Comparison of ENCODE assay signal across 1 cellular context in the genomic region with DNA sequence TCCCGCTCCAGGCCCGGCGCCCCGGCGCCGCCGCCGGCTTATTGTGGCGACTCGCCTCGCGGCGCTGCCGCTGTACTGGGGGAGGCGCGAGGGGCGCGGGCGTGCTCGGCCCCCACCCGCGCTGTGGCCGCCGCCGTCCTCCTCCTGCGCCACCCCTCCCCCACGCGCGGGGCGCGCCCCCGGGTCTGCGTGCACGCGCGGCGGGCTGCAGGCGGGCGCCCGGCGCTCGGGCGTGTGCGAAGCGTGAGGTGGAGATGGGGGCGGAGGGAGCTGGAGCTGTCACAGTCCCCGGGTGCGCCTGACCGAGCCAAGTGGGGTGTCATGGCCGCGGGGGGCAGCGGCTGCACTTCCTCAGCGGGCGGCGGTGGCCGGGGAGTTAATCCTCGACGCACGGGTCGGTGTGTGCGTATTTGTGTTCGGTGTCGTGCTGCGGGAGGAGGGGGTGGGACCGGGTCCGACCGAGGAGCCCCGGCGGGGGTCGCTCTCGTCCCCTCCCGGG.
TF ChIP-seq lines count a peak whose summit lies in the region.

No MANE protein-coding gene starts in this region.

TF ChIP-seq in HepG2, 621 proteins besides CTCF, POLR2A, EP300 and RAD21 (continued from another document and continues in another):
- TF ChIP-seq HOXA5 (CRISPR knock-in tag; IDR thresholded peaks at IDR 0.05) (peak; percentile 45; the same call in 1 of the 2 replicates), ZNF234 (CRISPR knock-in tag; conservative IDR thresholded peaks at IDR 0.05) (0 out of 2 replicates have a peak, but pooled peaks have one; percentile 54), CENPT (CRISPR knock-in tag; IDR thresholded peaks at IDR 0.05; ENCODE audit: low read depth) (no peak), IRX3 (CRISPR knock-in tag; IDR thresholded peaks at IDR 0.05; ENCODE audit: borderline replicate concordance, low read depth) (peak; percentile 31; the same call in 1 of the 2 replicates), RBFOX2 (IDR thresholded peaks at IDR 0.05; ENCODE audit: low read depth, low read length) (peak; percentile 89), NR2C2 (CRISPR knock-in tag; IDR thresholded peaks at IDR 0.05; ENCODE audit: borderline replicate concordance) (peak; percentile 13; the same call in 1 of the 2 replicates), YY1 (IDR thresholded peaks at IDR 0.05; ENCODE audit: insufficient read depth, insufficient replicate concordance, low read depth, low read length) (peak; percentile 86), MAZ (IDR thresholded peaks at IDR 0.05; ENCODE audit: borderline replicate concordance, low read depth, low read length) (no peak), MAZ (CRISPR knock-in tag; IDR thresholded peaks at IDR 0.05; ENCODE audit: low read depth) (peak; percentile 84), ZNF296 (CRISPR knock-in tag; conservative IDR thresholded peaks at IDR 0.05) (no peak), POLR2G (IDR thresholded peaks at IDR 0.05; ENCODE audit: low read depth, low read length) (0 out of 2 replicates have a peak, but pooled peaks have one; percentile 43), ZNF543 (CRISPR knock-in tag; IDR thresholded peaks at IDR 0.05) (0 out of 2 replicates have a peak, but pooled peaks have one; percentile 3), TARDBP (CRISPR knock-in tag; IDR thresholded peaks at IDR 0.05) (no peak), DR1 (CRISPR knock-in tag; IDR thresholded peaks at IDR 0.05) (0 out of 2 replicates have a peak, but pooled peaks have one; percentile 23), AGO1 (IDR thresholded peaks at IDR 0.05; ENCODE audit: low read depth, low read length, poor library complexity, severe bottlenecking) (peak; percentile 30), MED13 (CRISPR knock-in tag; IDR thresholded peaks at IDR 0.05) (no peak; the same call in 1 of the 2 replicates), ZMYM3 (CRISPR knock-in tag; IDR thresholded peaks at IDR 0.05) (0 out of 2 replicates have a peak, but pooled peaks have one; percentile 9), ZNF326 (CRISPR knock-in tag; IDR thresholded peaks at IDR 0.05; ENCODE audit: borderline replicate concordance) (no peak), AKAP8 (CRISPR knock-in tag; IDR thresholded peaks at IDR 0.05) (0 out of 2 replicates have a peak, but pooled peaks have one; percentile 50), HNRNPLL (IDR thresholded peaks at IDR 0.05; ENCODE audit: low read depth, low read length, poor library complexity, severe bottlenecking) (peak; percentile 37), SPEN (CRISPR knock-in tag; IDR thresholded peaks at IDR 0.05; ENCODE audit: low read depth) (peak; percentile 38; the same call in 1 of the 2 replicates), ZFYVE20 (CRISPR knock-in tag; IDR thresholded peaks at IDR 0.05; ENCODE audit: borderline replicate concordance, low read depth) (0 out of 2 replicates have a peak, but pooled peaks have one; percentile 38), HDAC1 (CRISPR knock-in tag; IDR thresholded peaks at IDR 0.05) (0 out of 2 replicates have a peak, but pooled peaks have one; percentile 48), TOPORS (CRISPR knock-in tag; IDR thresholded peaks at IDR 0.05) (no peak), POLR2AphosphoS5 (IDR thresholded peaks at IDR 0.05; ENCODE audit: low read depth, low read length) (peak; percentile 27; the same call in 1 of the 2 replicates), SIN3A (IDR thresholded peaks at IDR 0.05; ENCODE audit: borderline replicate concordance, low read depth, low read length) (0 out of 2 replicates have a peak, but pooled peaks have one; percentile 49), YEATS4 (CRISPR knock-in tag; IDR thresholded peaks at IDR 0.05; ENCODE audit: borderline replicate concordance) (0 out of 2 replicates have a peak, but pooled peaks have one; percentile 39), ZNF7 (CRISPR knock-in tag; IDR thresholded peaks at IDR 0.05) (no peak), ZNF674 (CRISPR knock-in tag; IDR thresholded peaks at IDR 0.05; ENCODE audit: low read depth) (0 out of 2 replicates have a peak, but pooled peaks have one; percentile 44), FOSL1 (CRISPR knock-in tag; IDR thresholded peaks at IDR 0.05; ENCODE audit: borderline replicate concordance) (no peak)
- TF ChIP-seq, protein P1, sequence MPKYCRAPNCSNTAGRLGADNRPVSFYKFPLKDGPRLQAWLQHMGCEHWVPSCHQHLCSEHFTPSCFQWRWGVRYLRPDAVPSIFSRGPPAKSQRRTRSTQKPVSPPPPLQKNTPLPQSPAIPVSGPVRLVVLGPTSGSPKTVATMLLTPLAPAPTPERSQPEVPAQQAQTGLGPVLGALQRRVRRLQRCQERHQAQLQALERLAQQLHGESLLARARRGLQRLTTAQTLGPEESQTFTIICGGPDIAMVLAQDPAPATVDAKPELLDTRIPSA (CRISPR knock-in tag; IDR thresholded peaks at IDR 0.05; ENCODE audit: borderline replicate concordance), result no peak
- TF ChIP-seq, protein P2, sequence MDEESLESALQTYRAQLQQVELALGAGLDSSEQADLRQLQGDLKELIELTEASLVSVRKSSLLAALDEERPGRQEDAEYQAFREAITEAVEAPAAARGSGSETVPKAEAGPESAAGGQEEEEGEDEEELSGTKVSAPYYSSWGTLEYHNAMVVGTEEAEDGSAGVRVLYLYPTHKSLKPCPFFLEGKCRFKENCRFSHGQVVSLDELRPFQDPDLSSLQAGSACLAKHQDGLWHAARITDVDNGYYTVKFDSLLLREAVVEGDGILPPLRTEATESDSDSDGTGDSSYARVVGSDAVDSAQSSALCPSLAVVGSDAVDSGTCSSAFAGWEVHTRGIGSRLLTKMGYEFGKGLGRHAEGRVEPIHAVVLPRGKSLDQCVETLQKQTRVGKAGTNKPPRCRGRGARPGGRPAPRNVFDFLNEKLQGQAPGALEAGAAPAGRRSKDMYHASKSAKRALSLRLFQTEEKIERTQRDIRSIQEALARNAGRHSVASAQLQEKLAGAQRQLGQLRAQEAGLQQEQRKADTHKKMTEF (CRISPR knock-in tag; IDR thresholded peaks at IDR 0.05), result 0 out of 2 replicates have a peak, but pooled peaks have one; percentile 10
- TF ChIP-seq, protein P3, sequence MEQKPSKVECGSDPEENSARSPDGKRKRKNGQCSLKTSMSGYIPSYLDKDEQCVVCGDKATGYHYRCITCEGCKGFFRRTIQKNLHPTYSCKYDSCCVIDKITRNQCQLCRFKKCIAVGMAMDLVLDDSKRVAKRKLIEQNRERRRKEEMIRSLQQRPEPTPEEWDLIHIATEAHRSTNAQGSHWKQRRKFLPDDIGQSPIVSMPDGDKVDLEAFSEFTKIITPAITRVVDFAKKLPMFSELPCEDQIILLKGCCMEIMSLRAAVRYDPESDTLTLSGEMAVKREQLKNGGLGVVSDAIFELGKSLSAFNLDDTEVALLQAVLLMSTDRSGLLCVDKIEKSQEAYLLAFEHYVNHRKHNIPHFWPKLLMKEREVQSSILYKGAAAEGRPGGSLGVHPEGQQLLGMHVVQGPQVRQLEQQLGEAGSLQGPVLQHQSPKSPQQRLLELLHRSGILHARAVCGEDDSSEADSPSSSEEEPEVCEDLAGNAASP (CRISPR knock-in tag; IDR thresholded peaks at IDR 0.05; ENCODE audit: borderline replicate concordance), result 0 out of 2 replicates have a peak, but pooled peaks have one; percentile 7
- TF ChIP-seq, protein P4, sequence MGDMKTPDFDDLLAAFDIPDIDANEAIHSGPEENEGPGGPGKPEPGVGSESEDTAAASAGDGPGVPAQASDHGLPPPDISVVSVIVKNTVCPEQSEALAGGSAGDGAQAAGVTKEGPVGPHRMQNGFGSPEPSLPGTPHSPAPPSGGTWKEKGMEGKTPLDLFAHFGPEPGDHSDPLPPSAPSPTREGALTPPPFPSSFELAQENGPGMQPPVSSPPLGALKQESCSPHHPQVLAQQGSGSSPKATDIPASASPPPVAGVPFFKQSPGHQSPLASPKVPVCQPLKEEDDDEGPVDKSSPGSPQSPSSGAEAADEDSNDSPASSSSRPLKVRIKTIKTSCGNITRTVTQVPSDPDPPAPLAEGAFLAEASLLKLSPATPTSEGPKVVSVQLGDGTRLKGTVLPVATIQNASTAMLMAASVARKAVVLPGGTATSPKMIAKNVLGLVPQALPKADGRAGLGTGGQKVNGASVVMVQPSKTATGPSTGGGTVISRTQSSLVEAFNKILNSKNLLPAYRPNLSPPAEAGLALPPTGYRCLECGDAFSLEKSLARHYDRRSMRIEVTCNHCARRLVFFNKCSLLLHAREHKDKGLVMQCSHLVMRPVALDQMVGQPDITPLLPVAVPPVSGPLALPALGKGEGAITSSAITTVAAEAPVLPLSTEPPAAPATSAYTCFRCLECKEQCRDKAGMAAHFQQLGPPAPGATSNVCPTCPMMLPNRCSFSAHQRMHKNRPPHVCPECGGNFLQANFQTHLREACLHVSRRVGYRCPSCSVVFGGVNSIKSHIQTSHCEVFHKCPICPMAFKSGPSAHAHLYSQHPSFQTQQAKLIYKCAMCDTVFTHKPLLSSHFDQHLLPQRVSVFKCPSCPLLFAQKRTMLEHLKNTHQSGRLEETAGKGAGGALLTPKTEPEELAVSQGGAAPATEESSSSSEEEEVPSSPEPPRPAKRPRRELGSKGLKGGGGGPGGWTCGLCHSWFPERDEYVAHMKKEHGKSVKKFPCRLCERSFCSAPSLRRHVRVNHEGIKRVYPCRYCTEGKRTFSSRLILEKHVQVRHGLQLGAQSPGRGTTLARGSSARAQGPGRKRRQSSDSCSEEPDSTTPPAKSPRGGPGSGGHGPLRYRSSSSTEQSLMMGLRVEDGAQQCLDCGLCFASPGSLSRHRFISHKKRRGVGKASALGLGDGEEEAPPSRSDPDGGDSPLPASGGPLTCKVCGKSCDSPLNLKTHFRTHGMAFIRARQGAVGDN (CRISPR knock-in tag; IDR thresholded peaks at IDR 0.05), result peak; percentile 71
- TF ChIP-seq, protein P5, sequence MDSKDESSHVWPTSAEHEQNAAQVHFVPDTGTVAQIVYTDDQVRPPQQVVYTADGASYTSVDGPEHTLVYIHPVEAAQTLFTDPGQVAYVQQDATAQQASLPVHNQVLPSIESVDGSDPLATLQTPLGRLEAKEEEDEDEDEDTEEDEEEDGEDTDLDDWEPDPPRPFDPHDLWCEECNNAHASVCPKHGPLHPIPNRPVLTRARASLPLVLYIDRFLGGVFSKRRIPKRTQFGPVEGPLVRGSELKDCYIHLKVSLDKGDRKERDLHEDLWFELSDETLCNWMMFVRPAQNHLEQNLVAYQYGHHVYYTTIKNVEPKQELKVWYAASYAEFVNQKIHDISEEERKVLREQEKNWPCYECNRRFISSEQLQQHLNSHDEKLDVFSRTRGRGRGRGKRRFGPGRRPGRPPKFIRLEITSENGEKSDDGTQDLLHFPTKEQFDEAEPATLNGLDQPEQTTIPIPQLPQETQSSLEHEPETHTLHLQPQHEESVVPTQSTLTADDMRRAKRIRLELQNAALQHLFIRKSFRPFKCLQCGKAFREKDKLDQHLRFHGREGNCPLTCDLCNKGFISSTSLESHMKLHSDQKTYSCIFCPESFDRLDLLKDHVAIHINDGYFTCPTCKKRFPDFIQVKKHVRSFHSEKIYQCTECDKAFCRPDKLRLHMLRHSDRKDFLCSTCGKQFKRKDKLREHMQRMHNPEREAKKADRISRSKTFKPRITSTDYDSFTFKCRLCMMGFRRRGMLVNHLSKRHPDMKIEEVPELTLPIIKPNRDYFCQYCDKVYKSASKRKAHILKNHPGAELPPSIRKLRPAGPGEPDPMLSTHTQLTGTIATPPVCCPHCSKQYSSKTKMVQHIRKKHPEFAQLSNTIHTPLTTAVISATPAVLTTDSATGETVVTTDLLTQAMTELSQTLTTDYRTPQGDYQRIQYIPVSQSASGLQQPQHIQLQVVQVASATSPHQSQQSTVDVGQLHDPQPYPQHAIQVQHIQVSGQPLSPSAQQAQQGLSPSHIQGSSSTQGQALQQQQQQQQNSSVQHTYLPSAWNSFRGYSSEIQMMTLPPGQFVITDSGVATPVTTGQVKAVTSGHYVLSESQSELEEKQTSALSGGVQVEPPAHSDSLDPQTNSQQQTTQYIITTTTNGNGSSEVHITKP (CRISPR knock-in tag; IDR thresholded peaks at IDR 0.05; ENCODE audit: low read depth), result no peak
- TF ChIP-seq, protein P6, sequence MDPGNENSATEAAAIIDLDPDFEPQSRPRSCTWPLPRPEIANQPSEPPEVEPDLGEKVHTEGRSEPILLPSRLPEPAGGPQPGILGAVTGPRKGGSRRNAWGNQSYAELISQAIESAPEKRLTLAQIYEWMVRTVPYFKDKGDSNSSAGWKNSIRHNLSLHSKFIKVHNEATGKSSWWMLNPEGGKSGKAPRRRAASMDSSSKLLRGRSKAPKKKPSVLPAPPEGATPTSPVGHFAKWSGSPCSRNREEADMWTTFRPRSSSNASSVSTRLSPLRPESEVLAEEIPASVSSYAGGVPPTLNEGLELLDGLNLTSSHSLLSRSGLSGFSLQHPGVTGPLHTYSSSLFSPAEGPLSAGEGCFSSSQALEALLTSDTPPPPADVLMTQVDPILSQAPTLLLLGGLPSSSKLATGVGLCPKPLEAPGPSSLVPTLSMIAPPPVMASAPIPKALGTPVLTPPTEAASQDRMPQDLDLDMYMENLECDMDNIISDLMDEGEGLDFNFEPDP (CRISPR knock-in tag; conservative IDR thresholded peaks at IDR 0.05), result no peak
- TF ChIP-seq, protein P7, sequence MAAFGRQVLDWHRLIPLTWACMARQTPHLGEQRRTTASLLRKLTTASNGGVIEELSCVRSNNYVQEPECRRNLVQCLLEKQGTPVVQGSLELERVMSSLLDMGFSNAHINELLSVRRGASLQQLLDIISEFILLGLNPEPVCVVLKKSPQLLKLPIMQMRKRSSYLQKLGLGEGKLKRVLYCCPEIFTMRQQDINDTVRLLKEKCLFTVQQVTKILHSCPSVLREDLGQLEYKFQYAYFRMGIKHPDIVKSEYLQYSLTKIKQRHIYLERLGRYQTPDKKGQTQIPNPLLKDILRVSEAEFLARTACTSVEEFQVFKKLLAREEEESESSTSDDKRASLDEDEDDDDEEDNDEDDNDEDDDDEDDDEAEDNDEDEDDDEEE (CRISPR knock-in tag; IDR thresholded peaks at IDR 0.05), result 0 out of 2 replicates have a peak, but pooled peaks have one; percentile 75
- TF ChIP-seq, protein P8, sequence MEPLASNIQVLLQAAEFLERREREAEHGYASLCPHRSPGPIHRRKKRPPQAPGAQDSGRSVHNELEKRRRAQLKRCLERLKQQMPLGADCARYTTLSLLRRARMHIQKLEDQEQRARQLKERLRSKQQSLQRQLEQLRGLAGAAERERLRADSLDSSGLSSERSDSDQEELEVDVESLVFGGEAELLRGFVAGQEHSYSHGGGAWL (CRISPR knock-in tag; IDR thresholded peaks at IDR 0.05), result 0 out of 2 replicates have a peak, but pooled peaks have one; percentile 25
- TF ChIP-seq, protein P9, sequence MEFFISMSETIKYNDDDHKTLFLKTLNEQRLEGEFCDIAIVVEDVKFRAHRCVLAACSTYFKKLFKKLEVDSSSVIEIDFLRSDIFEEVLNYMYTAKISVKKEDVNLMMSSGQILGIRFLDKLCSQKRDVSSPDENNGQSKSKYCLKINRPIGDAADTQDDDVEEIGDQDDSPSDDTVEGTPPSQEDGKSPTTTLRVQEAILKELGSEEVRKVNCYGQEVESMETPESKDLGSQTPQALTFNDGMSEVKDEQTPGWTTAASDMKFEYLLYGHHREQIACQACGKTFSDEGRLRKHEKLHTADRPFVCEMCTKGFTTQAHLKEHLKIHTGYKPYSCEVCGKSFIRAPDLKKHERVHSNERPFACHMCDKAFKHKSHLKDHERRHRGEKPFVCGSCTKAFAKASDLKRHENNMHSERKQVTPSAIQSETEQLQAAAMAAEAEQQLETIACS (CRISPR knock-in tag; IDR thresholded peaks at IDR 0.05), result peak; percentile 83
- TF ChIP-seq, protein P10, sequence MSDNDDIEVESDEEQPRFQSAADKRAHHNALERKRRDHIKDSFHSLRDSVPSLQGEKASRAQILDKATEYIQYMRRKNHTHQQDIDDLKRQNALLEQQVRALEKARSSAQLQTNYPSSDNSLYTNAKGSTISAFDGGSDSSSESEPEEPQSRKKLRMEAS (IDR thresholded peaks at IDR 0.05), result peak; percentile 65
